8 cellular contexts compared by ENCODE assay signal in genomic region chr7:91288208-91288824, GRCh38. TPM values are rescaled to one million over a fixed set of nuclear protein-coding genes. Genes with fewer than 3 reads are reported as not detected.
A peak's percentile ranks its signal among the peaks of the same experiment; 100 is the strongest.
DNase-seq lines count a peak whose midpoint lies in the region; ATAC-seq and TF ChIP-seq lines count a peak whose summit lies in the region.

No MANE protein-coding gene starts in this region.

- H3K9me3 ChIP-seq in colonic mucosa (no peaks in the 10 kb centered on the region), neural cell (ENCODE audit: low read length) (no peaks in the 10 kb centered on the region)

- peak; percentile 68 for ATAC-seq in GM18907 (IDR thresholded peaks at IDR 0.05; ENCODE audit: unreplicated experiment)

- no peak for TF ChIP-seq EP300 in neural cell (conservative IDR thresholded peaks at IDR 0.05; ENCODE audit: poor library complexity, severe bottlenecking)

- H3K9ac ChIP-seq in colonic mucosa (ENCODE audit: low read depth in 2 of 2, low read length in 2 of 2), result no peak overlapping the region
- no peak overlapping the region for H3K9ac ChIP-seq in neural cell (ENCODE audit: low read length)

- peak; percentile 19 for TF ChIP-seq CTCF in AG09319 (IDR thresholded peaks at IDR 0.05; ENCODE audit: low read depth, low read length)
- peak; percentile 27 for TF ChIP-seq CTCF in colonic mucosa (IDR thresholded peaks at IDR 0.05)
- TF ChIP-seq CTCF in neural cell (IDR thresholded peaks at IDR 0.05; ENCODE audit: poor library complexity, severe bottlenecking), result peak; percentile 20

- no peak overlapping the region for H3K27ac ChIP-seq in colonic mucosa
- H3K27ac ChIP-seq in neural cell (ENCODE audit: low read length), result no peak overlapping the region

- no peak overlapping the region for H3K4me2 ChIP-seq in neural cell (ENCODE audit: low read length)

- H3F3A ChIP-seq in neural cell (ENCODE audit: insufficient read depth, low read length, poor library complexity, severe bottlenecking), result no peaks in the 10 kb centered on the region

- TF ChIP-seq RAD21 in neural cell (conservative IDR thresholded peaks at IDR 0.05), result no peak

- DNase-seq in AG09319 (ENCODE audit: extremely low read depth, low read depth), result no peak
- peak; percentile 40 for DNase-seq in NCI-H1694 (lab: John Stamatoyannopoulos, UW)
- DNase-seq in colonic mucosa, result peak; percentile 63
- DNase-seq in NCI-H2107 treated with DMSO at 0.1 percent for 48 hours (lab: John Stamatoyannopoulos, UW; ENCODE audit: unreplicated experiment), result no peak
- DNase-seq in stimulated activated CD4-positive, alpha-beta T cell treated with anti-CD3 and anti-CD28 coated beads, Interleukin-2, amount 100 ng/mL, for 48 hours, result no peak
- no peak for DNase-seq in NCI-H2196 treated with DMSO at 0.1 percent for 48 hours (lab: John Stamatoyannopoulos, UW; ENCODE audit: unreplicated experiment)

- H3K4me3 ChIP-seq in colonic mucosa (no peak overlapping the region), neural cell (ENCODE audit: low read length) (no peak overlapping the region)

- intact Hi-C loops in colonic mucosa (cut with DNase I), result loop anchor here (10.0 kb wide), 1 partner anchor 496 kb away; no protein-coding TSS in a partner anchor

- no peaks in the 10 kb centered on the region for H3K9me2 ChIP-seq in neural cell (ENCODE audit: insufficient read depth, low read length)

- no peaks in the 10 kb centered on the region for H3K36me3 ChIP-seq in colonic mucosa
- no peaks in the 10 kb centered on the region for H3K36me3 ChIP-seq in neural cell (ENCODE audit: insufficient read depth, low read length)

- no peak overlapping the region for H2AFZ ChIP-seq in neural cell (ENCODE audit: low read depth, low read length)

- no peaks in the 10 kb centered on the region for H4K20me1 ChIP-seq in neural cell (ENCODE audit: insufficient read depth)

- no peaks in the 10 kb centered on the region for H3K79me2 ChIP-seq in neural cell (replicated peaks; ENCODE audit: insufficient read depth, low read length)

- H3K27me3 ChIP-seq in colonic mucosa (no peaks in the 10 kb centered on the region), neural cell (ENCODE audit: insufficient read depth, low read depth, low read length) (no peaks in the 10 kb centered on the region)

- no peaks in the 10 kb centered on the region for H3K4me1 ChIP-seq in colonic mucosa

TF ChIP-seq in neural cell, 6 proteins besides CTCF, POLR2A, EP300 and RAD21:
- TF ChIP-seq MXI1 (conservative IDR thresholded peaks at IDR 0.05; ENCODE audit: poor library complexity, severe bottlenecking) (no peak), EZH2 (IDR thresholded peaks at IDR 0.05; ENCODE audit: borderline replicate concordance, insufficient read depth, low read length, poor library complexity, severe bottlenecking) (no peak), POLR2AphosphoS5 (IDR thresholded peaks at IDR 0.05) (no peak), TAF1 (IDR thresholded peaks at IDR 0.05; ENCODE audit: low read depth) (no peak), SMC3 (conservative IDR thresholded peaks at IDR 0.05; ENCODE audit: poor library complexity) (no peak), REST (IDR thresholded peaks at IDR 0.05; ENCODE audit: borderline replicate concordance) (no peak)

RNA-seq across cellular contexts. Expression of gene FZD1, which starts 24.1 kb away (rescaled TPM):
- total RNA-seq in colonic mucosa, result 1 to 10 TPM; 8.1 to 9.8 TPM
- 2.9 and 3.7 TPM in 2 replicates for polyA plus RNA-seq in neural cell
- 10.0 and 10.3 TPM in 2 replicates for polyA minus RNA-seq in neural cell

Comparison
In these comparisons a context has a peak if more than half of its experiments do, and no peak if none do; other contexts are left out.
1. DNase-seq: peak in NCI-H1694 (single experiment) and colonic mucosa (single experiment); none in AG09319 (single experiment), NCI-H2107 treated with DMSO at 0.1 percent for 48 hours (single experiment), stimulated activated CD4-positive, alpha-beta T cell treated with anti-CD3 and anti-CD28 coated beads, Interleukin-2, amount 100 ng/mL, for 48 hours (0 of 2) and NCI-H2196 treated with DMSO at 0.1 percent for 48 hours (single experiment).
2. Peak in every context shown above with its lines, with median percentiles within 50 percentile points of each other: CTCF ChIP-seq.